In the genomic region with DNA sequence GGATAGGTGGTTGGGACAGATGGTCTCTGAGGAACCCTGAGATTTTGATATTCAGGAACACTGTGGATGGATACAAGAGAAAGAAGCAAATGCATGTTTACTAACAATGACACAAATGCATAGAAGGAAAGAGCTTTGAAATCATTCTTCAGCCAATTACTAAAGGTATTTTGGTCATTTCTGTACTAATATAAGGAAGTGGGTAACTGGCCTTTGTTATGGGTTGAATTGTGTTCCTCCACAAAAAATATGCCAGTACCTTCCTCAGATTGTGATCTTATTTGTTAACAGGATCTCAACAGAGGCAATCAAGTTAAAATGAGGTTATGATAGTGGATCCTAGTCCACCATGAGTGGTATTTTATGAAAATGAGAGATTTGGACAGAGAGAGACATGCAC, we compare ENCODE assay signal across 11 cellular contexts.
"Had no signal": no experiment of that assay in that cellular context is flagged by ENCODE, and none has a peak within 500 bp of the region (broad histone marks: within the 10 kb centered on the region; RNA-seq: fewer than 3 reads in every experiment).

No MANE protein-coding gene starts in this region.

- H3K9me3 ChIP-seq: HAP-1 had no signal

- H3K4me3 Mint-ChIP-seq: GM23338, H9, HFFc6 had no signal

- H3K9ac ChIP-seq: GM23248 had no signal

- H3K4me1 ChIP-seq: HAP-1 had no signal

- H2AFZ ChIP-seq: GM23248, GM23338 had no signal

- ATAC-seq: GM23338, HCT116 had no signal

- H3K9me3 Mint-ChIP-seq: GM23338, H9, HFFc6 had no signal

- H3K27ac ChIP-seq: GM23248 had no signal

- FAIRE-seq: H1, H54 had no signal

- H3K4me3 ChIP-seq: GM23248, GM23338, HAP-1 had no signal

- H3K4me2 ChIP-seq: GM23338 had no signal

- H3K27ac Mint-ChIP-seq: GM23338, H9, HFFc6 had no signal

- H3K36me3 ChIP-seq: HAP-1 had no signal

- DNase-seq: GM23248, GOT3, H7, H9, HCEC 1CT, HFFc6 had no signal
